Comparison of ENCODE assay signal across 8 cellular contexts in the genomic region with DNA sequence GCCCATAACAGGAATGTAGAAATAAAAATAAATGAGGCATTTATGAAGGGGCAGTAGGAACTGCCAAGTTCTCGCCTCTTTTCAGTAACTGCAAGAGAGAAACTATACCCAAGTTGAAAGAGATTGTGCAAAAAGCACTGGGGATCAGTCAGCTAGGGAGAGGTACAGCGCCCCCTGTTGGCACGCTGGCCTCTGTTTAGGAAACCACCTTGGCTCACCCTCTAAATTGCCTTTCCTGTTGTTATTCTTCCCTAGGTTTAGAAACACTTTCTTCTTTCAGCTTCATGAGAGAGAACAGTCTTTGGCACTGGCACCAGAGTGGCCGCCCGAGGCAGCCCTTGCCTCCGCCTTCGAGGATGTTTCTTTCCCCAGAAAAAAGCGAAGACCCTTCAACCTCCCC.
DNase-seq lines count a peak whose midpoint lies in the region; ATAC-seq and TF ChIP-seq lines count a peak whose summit lies in the region.

No MANE protein-coding gene starts in this region.

- peak; percentile 78 for ATAC-seq in Right ventricle myocardium superior (ENCODE audit: poor library complexity)
- no peak for ATAC-seq in HG02973 (IDR thresholded peaks at IDR 0.05; ENCODE audit: unreplicated experiment)
- no peak for ATAC-seq in HG03097 (IDR thresholded peaks at IDR 0.05; ENCODE audit: low FRiP score, unreplicated experiment)

- H3K4me1 ChIP-seq in OCI-LY1 (ENCODE audit: insufficient read depth, low read length, severe bottlenecking) (peaks cover 5% of the 10 kb centered on the region), prostate gland (replicated peaks) (no peaks in the 10 kb centered on the region)

- H3K27ac ChIP-seq in OCI-LY1 (ENCODE audit: low read depth, low read length, poor library complexity, severe bottlenecking) (no peak overlapping the region), prostate gland (no peak overlapping the region)

- H2AFZ ChIP-seq in OCI-LY1 (ENCODE audit: low read length): no peak overlapping the region

- TF ChIP-seq CTCF in OCI-LY1 (IDR thresholded peaks at IDR 0.05; ENCODE audit: low read length): peak; percentile 66
- TF ChIP-seq CTCF in prostate gland (IDR thresholded peaks at IDR 0.05): peak in 3 of 4 experiments; percentile 48 to 60 (median 52)

- no peak overlapping the region for H3K4me2 ChIP-seq in OCI-LY1 (ENCODE audit: low read length)

- no peaks in the 10 kb centered on the region for H3K79me2 ChIP-seq in OCI-LY1 (ENCODE audit: insufficient read depth, low read length)

- intact Hi-C loops in Right ventricle myocardium superior (cut with DNase I): no loop called here
- intact Hi-C loops in prostate gland (cut with DNase I): loop anchor here (5.0 kb wide), 1 partner anchor 382 kb away; no protein-coding TSS in a partner anchor

- no peaks in the 10 kb centered on the region for H3K9me3 ChIP-seq in OCI-LY1 (ENCODE audit: low read length)
- no peaks in the 10 kb centered on the region for H3K9me3 ChIP-seq in prostate gland

- H3K4me3 ChIP-seq in OCI-LY1 (ENCODE audit: low read depth, low read length, poor library complexity, severe bottlenecking) (no peak overlapping the region), prostate gland (no peak overlapping the region)

- no peaks in the 10 kb centered on the region for H4K20me1 ChIP-seq in OCI-LY1 (ENCODE audit: insufficient read depth, low read length)

- H3K9ac ChIP-seq in OCI-LY1 (ENCODE audit: low read length): no peak overlapping the region

- no peaks in the 10 kb centered on the region for H3K27me3 ChIP-seq in OCI-LY1 (ENCODE audit: insufficient read depth, low read length)
- H3K27me3 ChIP-seq in prostate gland (replicated peaks; ENCODE audit: insufficient read depth): no peaks in the 10 kb centered on the region

- H3K36me3 ChIP-seq in OCI-LY1 (ENCODE audit: insufficient read depth, low read length) (no peaks in the 10 kb centered on the region), prostate gland (no peaks in the 10 kb centered on the region)

- H3F3A ChIP-seq in OCI-LY1 (ENCODE audit: insufficient read depth, low read length): no peaks in the 10 kb centered on the region

- H3K9me2 ChIP-seq in OCI-LY1 (ENCODE audit: low read depth, low read length): no peaks in the 10 kb centered on the region

- TF ChIP-seq POLR2A in prostate gland (IDR thresholded peaks at IDR 0.05): no peak

- DNase-seq in AML-193 (lab: John Stamatoyannopoulos, UW) (peak; percentile 33 to 53), HCEC 1CT (peak; percentile 13), Right ventricle myocardium superior (peak; percentile 88), prostate gland (ENCODE audit: low spot score) (peak; percentile 36)
- peak; percentile 27 for DNase-seq in activated effector memory CD4-positive, alpha-beta T cell treated with Interleukin-2 at 50 U/mL for 16 hours

- WGBS in prostate gland: 18% methylated on average over 8 of the region's 8 CpGs

Comparison
In these comparisons a context has a peak if more than half of its experiments do, and no peak if none do; other contexts are left out.
1. DNase-seq: peak in every context shown above with its lines; median percentile 88 in Right ventricle myocardium superior; 43 in AML-193; 36 in prostate gland; 27 in activated effector memory CD4-positive, alpha-beta T cell treated with Interleukin-2 at 50 U/mL for 16 hours; 13 in HCEC 1CT.